In the genomic region with DNA sequence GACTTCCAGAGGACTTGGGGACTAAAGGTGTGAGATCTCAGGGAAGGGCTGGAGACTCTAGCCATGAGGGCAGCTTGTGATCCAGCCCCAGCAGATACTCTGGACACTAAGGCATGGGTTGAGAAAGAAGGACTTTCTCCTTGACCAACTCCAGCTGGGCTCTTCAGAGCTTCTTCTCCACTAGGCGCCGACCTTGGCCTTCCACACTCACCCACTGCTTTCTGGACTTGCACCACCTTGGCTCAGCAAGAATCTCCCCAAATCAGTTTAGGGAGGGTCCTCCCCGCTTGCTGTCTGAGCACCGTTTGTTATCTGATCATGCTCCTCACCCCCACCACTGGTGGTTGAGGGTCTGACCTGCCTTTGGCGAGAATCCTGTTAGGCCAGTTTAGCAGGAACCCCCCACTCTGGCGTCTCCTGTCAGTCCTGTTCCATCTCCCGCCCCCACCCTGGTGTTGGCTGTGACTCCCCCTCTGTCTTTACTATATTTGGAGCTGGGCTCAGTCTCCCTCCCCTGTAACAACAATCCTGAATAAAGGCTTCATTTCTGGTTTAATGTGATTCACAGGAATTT, we compare ENCODE assay signal across 1 cellular context.
A peak's percentile ranks its signal among the peaks of the same experiment; 100 is the strongest.
TF ChIP-seq lines count a peak whose summit lies in the region.

No MANE protein-coding gene starts in this region.

TF ChIP-seq in HepG2, 621 proteins besides CTCF, POLR2A, EP300 and RAD21:
- TF ChIP-seq RBFOX2 (IDR thresholded peaks at IDR 0.05; ENCODE audit: low read depth, low read length) = 0 out of 2 replicates have a peak, but pooled peaks have one; percentile 23
TF ChIP-seq in HepG2: peak in this region for 1; not testable (repeated sequence) for 620.
